In genomic region chr2:46963961-46964673, GRCh38 we compare ENCODE assay signal across 11 cellular contexts. TPM values are rescaled to one million over a fixed set of nuclear protein-coding genes. Genes with fewer than 3 reads are reported as not detected.
DNase-seq lines count a peak whose midpoint lies in the region; ATAC-seq, FAIRE-seq and TF ChIP-seq lines count a peak whose summit lies in the region.
"Had no signal": no experiment of that assay in that cellular context is flagged by ENCODE, and none has a peak within 500 bp of the region (broad histone marks: within the 10 kb centered on the region; RNA-seq: fewer than 3 reads in every experiment).

No MANE protein-coding gene starts in this region.

- peak overlapping the region in 6 of 7 donors; percentile 4 to 80 (median 62) for H3K27ac Mint-ChIP-seq in CD4-positive, alpha-beta memory T cell
- H3K27ac Mint-ChIP-seq: T-helper 1 cell treated with Interleukin-12 subunit alpha and Interleukin-12 subunit beta and Interleukin-4 antibody, amounts not matched to agents 30 μg/mL and 1 μg/mL, for 36 hours had no signal

- H3F3A ChIP-seq in smooth muscle cell (ENCODE audit: low read depth), result no peaks in the 10 kb centered on the region

- no peak for TF ChIP-seq POLR2A in NB4 (IDR thresholded peaks at IDR 0.05; ENCODE audit: extremely low read depth, insufficient read length)

- no peak overlapping the region for H2AFZ ChIP-seq in smooth muscle cell (ENCODE audit: low read depth)

- H3K36me3 Mint-ChIP-seq in CD4-positive, alpha-beta memory T cell, result peaks cover 10 to 47% of the 10 kb centered on the region in 2 donors

- H3K27me3 Mint-ChIP-seq in CD4-positive, alpha-beta memory T cell, result no peaks in the 10 kb centered on the region

- DNase-seq in CD4-positive, alpha-beta memory T cell, result no peak
- peak; percentile 56 for DNase-seq in NB4 (ENCODE audit: low read depth)
- DNase-seq in coronary artery (ENCODE audit: low spot score), result no peak
- peak; percentile 78 for DNase-seq in renal cortical epithelial cell (ENCODE audit: low read depth)
- DNase-seq in SKM-1 (lab: John Stamatoyannopoulos, UW; ENCODE audit: unreplicated experiment), result no peak
- no peak for DNase-seq in D721Med (ENCODE audit: insufficient read length, low spot score)
- no peak for DNase-seq in Right ventricle myocardium superior
- no peak for DNase-seq in smooth muscle cell (lab: John Stamatoyannopoulos, UW; ENCODE audit: unreplicated experiment)
- DNase-seq: MV-4-11 had no signal

- no peak overlapping the region for H3K9ac ChIP-seq in smooth muscle cell (ENCODE audit: low read depth)

- ATAC-seq in Right ventricle myocardium superior (ENCODE audit: poor library complexity), result no peak

- TF ChIP-seq CTCF in NB4 (IDR thresholded peaks at IDR 0.05; ENCODE audit: low read depth, low read length), result no peak
- TF ChIP-seq CTCF in coronary artery (IDR thresholded peaks at IDR 0.05), result no peak
- TF ChIP-seq CTCF in D721Med (IDR thresholded peaks at IDR 0.05; ENCODE audit: insufficient read depth, missing control alignments), result no peak
- TF ChIP-seq CTCF in smooth muscle cell (IDR thresholded peaks at IDR 0.05; ENCODE audit: borderline replicate concordance, insufficient read depth, poor library complexity, severe bottlenecking), result no peak

- no peaks in the 10 kb centered on the region for H4K20me1 ChIP-seq in smooth muscle cell (ENCODE audit: low read depth)

- CTCF ChIA-PET in CD4-positive, alpha-beta memory T cell (lab: Charles Lee; ENCODE audit: partially characterized antibody), result interaction anchor here (1.0 to 1.9 kb wide), 2 partner anchors 25 to 46 kb away, joined by 3 to 4 read pairs; no protein-coding TSS in a partner anchor

- no peak overlapping the region for H3K4me2 ChIP-seq in smooth muscle cell

- FAIRE-seq in D721Med (lab: Jason Lieb, UNC), result no peak
- FAIRE-seq: islet of Langerhans had no signal

- H3K4me3 Mint-ChIP-seq in CD4-positive, alpha-beta memory T cell, result no peak overlapping the region
- H3K4me3 Mint-ChIP-seq: T-helper 1 cell treated with Interleukin-12 subunit alpha and Interleukin-12 subunit beta and Interleukin-4 antibody, amounts not matched to agents 30 μg/mL and 1 μg/mL, for 36 hours had no signal

- H3K36me3 ChIP-seq in CD4-positive, alpha-beta memory T cell (ENCODE audit: insufficient read depth, low read length), result peaks cover 23% of the 10 kb centered on the region
- no peaks in the 10 kb centered on the region for H3K36me3 ChIP-seq in smooth muscle cell (ENCODE audit: low read depth)

- intact Hi-C loops in CD4-positive, alpha-beta memory T cell (cut with micrococcal nuclease), result no loop called here
- intact Hi-C loops in Right ventricle myocardium superior (cut with DNase I), result no loop called here

- H3K79me2 ChIP-seq in smooth muscle cell (ENCODE audit: low read depth), result no peaks in the 10 kb centered on the region

- H3K4me1 Mint-ChIP-seq in CD4-positive, alpha-beta memory T cell, result peaks cover 18 to 37% (median 28%) of the 10 kb centered on the region in 4 donors

- POLR2A ChIA-PET in CD4-positive, alpha-beta memory T cell (lab: Charles Lee; ENCODE audit: partially characterized antibody), result no interaction called here

- 98% methylated on average over 7 of the region's 7 CpGs for WGBS in smooth muscle cell (ENCODE audit: low lambda C conversion rate)

- H3K27ac ChIP-seq in CD4-positive, alpha-beta memory T cell (ENCODE audit: low read depth, low read length), result no peak overlapping the region
- peak overlapping the region; percentile 28 to 81 for H3K27ac ChIP-seq in coronary artery
- H3K27ac ChIP-seq in smooth muscle cell (ENCODE audit: low read depth), result no peak overlapping the region

- H3K4me3 ChIP-seq in CD4-positive, alpha-beta memory T cell (ENCODE audit: low read length in 2 of 2), result no peak overlapping the region
- H3K4me3 ChIP-seq in NB4 (ENCODE audit: low read depth, low read length) (no peak overlapping the region), coronary artery (no peak overlapping the region), smooth muscle cell (no peak overlapping the region)

- peaks cover 0 to 2% (median 0%) of the 10 kb centered on the region in 8 donors for H3K9me3 Mint-ChIP-seq in CD4-positive, alpha-beta memory T cell
- H3K9me3 Mint-ChIP-seq: T-helper 1 cell treated with Interleukin-12 subunit alpha and Interleukin-12 subunit beta and Interleukin-4 antibody, amounts not matched to agents 30 μg/mL and 1 μg/mL, for 36 hours had no signal

- no peaks in the 10 kb centered on the region for H3K4me1 ChIP-seq in CD4-positive, alpha-beta memory T cell (ENCODE audit: insufficient read depth, low read length)
- no peaks in the 10 kb centered on the region for H3K4me1 ChIP-seq in smooth muscle cell (ENCODE audit: low read depth)

- no peaks in the 10 kb centered on the region for H3K9me3 ChIP-seq in CD4-positive, alpha-beta memory T cell (ENCODE audit: control insufficient read depth in 1 of 2, low read length in 2 of 2)
- H3K9me3 ChIP-seq in smooth muscle cell (replicated peaks; ENCODE audit: low read depth), result no peaks in the 10 kb centered on the region

- no peaks in the 10 kb centered on the region for H3K27me3 ChIP-seq in CD4-positive, alpha-beta memory T cell (ENCODE audit: insufficient read depth, low read length)
- H3K27me3 ChIP-seq in smooth muscle cell (ENCODE audit: low read depth), result no peaks in the 10 kb centered on the region

RNA-seq across cellular contexts. Expression of gene TTC7A, which starts 23.1 kb away (rescaled TPM):
- total RNA-seq in CD4-positive, alpha-beta memory T cell, result 10 to 100 TPM; 44.5 to 44.8 TPM
- 10 to 100 TPM in 1 of 2 donors, 1 to 10 TPM in 1; 8.6 to 24.9 TPM for polyA plus RNA-seq in CD4-positive, alpha-beta memory T cell
- total RNA-seq in renal cortical epithelial cell (19.8 and 30.7 TPM in 2 replicates), Right ventricle myocardium superior (9.2 TPM), smooth muscle cell (10.2 and 10.6 TPM in 2 replicates)
- 10.1 and 12.8 TPM in 2 replicates for polyA plus RNA-seq in smooth muscle cell

RNA-seq across cellular contexts. Expression of gene MCFD2, which starts 48.5 kb away (rescaled TPM):
- 10 to 100 TPM; 39.1 to 43.8 TPM for total RNA-seq in CD4-positive, alpha-beta memory T cell
- polyA plus RNA-seq in CD4-positive, alpha-beta memory T cell, result 10 to 100 TPM; 25.1 to 29.2 TPM
- total RNA-seq in renal cortical epithelial cell (90.1 and 103 TPM in 2 replicates), Right ventricle myocardium superior (57.1 TPM), smooth muscle cell (167 and 232 TPM in 2 replicates)
- 100 and 107 TPM in 2 replicates for polyA plus RNA-seq in smooth muscle cell

Comparison
In these comparisons a context has a peak if more than half of its experiments do, and no peak if none do; other contexts are left out.
1. DNase-seq: peak in NB4 (single experiment) and renal cortical epithelial cell (single experiment); none in CD4-positive, alpha-beta memory T cell (0 of 5), coronary artery (single experiment), SKM-1 (single experiment), D721Med (single experiment), Right ventricle myocardium superior (single experiment) and smooth muscle cell (single experiment).
2. H3K27ac ChIP-seq: peak in coronary artery (2 of 2); none in CD4-positive, alpha-beta memory T cell (single experiment) and smooth muscle cell (single experiment).